In genomic region chr9:37825174-37825573, GRCh38 we compare ENCODE assay signal across 7 cellular contexts. TPM values are rescaled to one million over a fixed set of nuclear protein-coding genes. Genes with fewer than 3 reads are reported as not detected.
DNase-seq lines count a peak whose midpoint lies in the region; ATAC-seq, FAIRE-seq and TF ChIP-seq lines count a peak whose summit lies in the region.
"Not testable (repeated sequence)": the region's sequence is repeated elsewhere in the genome, so short reads cannot be mapped to it uniquely, and the experiment has no call there.

No MANE protein-coding gene starts in this region.

- 95% methylated on average over 2 of the region's 2 CpGs for WGBS in K562 (ENCODE audit: insufficient coverage, low coverage, missing lambda C conversion rate)
- WGBS in HepG2 (ENCODE audit: low lambda C conversion rate) = 98% methylated on average over 2 of the region's 2 CpGs

- BruUV-seq in A673 (replicated peaks; lab: Mats Ljungman, UMichigan) (TSS peak; percentile 1), OCI-LY7 (replicated peaks; lab: Mats Ljungman, UMichigan) (TSS peak; percentile 13), Panc1 (replicated peaks; lab: Mats Ljungman, UMichigan) (TSS peak; percentile 26), K562 (replicated peaks; lab: Mats Ljungman, UMichigan) (TSS peak; percentile 14), HepG2 (replicated peaks; lab: Mats Ljungman, UMichigan) (TSS peak; percentile 14)

- not testable (repeated sequence) for H2AFZ ChIP-seq in OCI-LY7 (ENCODE audit: low read length); K562 (ENCODE audit: low read depth, low read length); HepG2 (ENCODE audit: low read length)

- not testable (repeated sequence) for TF ChIP-seq CTCF in A673 (conservative IDR thresholded peaks at IDR 0.05; ENCODE audit: low read depth, low read length); HEK293 (tag by site-specific recombination; IDR thresholded peaks at IDR 0.05); OCI-LY7 (conservative IDR thresholded peaks at IDR 0.05; ENCODE audit: low read length); Panc1 (IDR thresholded peaks at IDR 0.05); K562 (IDR thresholded peaks at IDR 0.05 in 2 of 3, conservative IDR thresholded peaks at IDR 0.05 in 1 of 3; ENCODE audit: insufficient read depth in 2 of 3, low read depth in 1 of 3, low read length in 3 of 3); HepG2 (CRISPR knock-in tag; IDR thresholded peaks at IDR 0.05)

- not testable (repeated sequence) for H3K9me3 ChIP-seq in A673 (ENCODE audit: low read depth, low read length, poor library complexity, severe bottlenecking); HEK293 (ENCODE audit: control insufficient read depth, insufficient read depth, low read depth, low read length); OCI-LY7 (ENCODE audit: low read length); Panc1 (ENCODE audit: control insufficient read depth, insufficient read depth, low read depth, low read length); K562 (replicated peaks; ENCODE audit: control insufficient read depth, insufficient read depth, low read depth, low read length); HepG2 (ENCODE audit: low read length)

- not testable (repeated sequence) for H3K27ac ChIP-seq in A673 (ENCODE audit: low read depth, low read length, poor library complexity, severe bottlenecking); HEK293 (ENCODE audit: extremely low read depth, low read depth, low read length); OCI-LY7 (ENCODE audit: low read depth, low read length, poor library complexity, severe bottlenecking); Panc1 (ENCODE audit: low read length); K562 (ENCODE audit: extremely low read depth, low read depth, low read length); HepG2 (ENCODE audit: extremely low read length, insufficient read depth, low read length)

- not testable (repeated sequence) for DNase-seq in A673 (ENCODE audit: low spot score); GM12892 (ENCODE audit: insufficient read length); OCI-LY7 (ENCODE audit: low spot score); Panc1 (ENCODE audit: low read depth, low spot score); K562 (ENCODE audit: extremely low read depth in 1 of 4, low spot score in 3 of 4); HepG2 (ENCODE audit: low spot score)

- H3K9me1 ChIP-seq in K562 (ENCODE audit: control insufficient read depth, insufficient read depth, low read length) = not testable (repeated sequence)

- H4K20me1 ChIP-seq in OCI-LY7 (ENCODE audit: insufficient read depth, low read length); K562 (replicated peaks; ENCODE audit: control insufficient read depth, insufficient read depth, low read length); HepG2 (ENCODE audit: insufficient read depth, low read length): not testable (repeated sequence)

- H3K9me2 ChIP-seq in OCI-LY7 (ENCODE audit: insufficient read depth, low read length) = not testable (repeated sequence)

- not testable (repeated sequence) for H3K4me2 ChIP-seq in OCI-LY7 (ENCODE audit: low read length); K562 (ENCODE audit: insufficient read depth, low read length); HepG2 (ENCODE audit: low read depth, low read length)

- TF ChIP-seq RAD21 in K562 (CRISPR knock-in tag; conservative IDR thresholded peaks at IDR 0.05 in 1 of 2, IDR thresholded peaks at IDR 0.05 in 1 of 2); HepG2 (CRISPR knock-in tag; IDR thresholded peaks at IDR 0.05): not testable (repeated sequence)

- not testable (repeated sequence) for TF ChIP-seq EP300 in K562 (IDR thresholded peaks at IDR 0.05; ENCODE audit: low read length); HepG2 (IDR thresholded peaks at IDR 0.05; ENCODE audit: low read depth in 2 of 2, low read length in 2 of 2); HepG2 (CRISPR knock-in tag; IDR thresholded peaks at IDR 0.05; ENCODE audit: borderline replicate concordance)

- not testable (repeated sequence) for H3K27me3 ChIP-seq in A673 (replicated peaks; ENCODE audit: insufficient read depth, low read depth, low read length, poor library complexity); Panc1 (ENCODE audit: control insufficient read depth, insufficient read depth, low read length); K562 (ENCODE audit: control insufficient read depth in 2 of 2, insufficient read depth in 2 of 2, low read length in 2 of 2); HepG2 (ENCODE audit: control insufficient read depth in 1 of 2, insufficient read depth in 2 of 2, low read length in 2 of 2)

- not testable (repeated sequence) for H3K4me1 ChIP-seq in A673 (ENCODE audit: insufficient read depth, low read length, poor library complexity, severe bottlenecking); HEK293 (ENCODE audit: control insufficient read depth, insufficient read depth, low read length); OCI-LY7 (ENCODE audit: insufficient read depth, low read length, poor library complexity, severe bottlenecking); Panc1 (ENCODE audit: control insufficient read depth, insufficient read depth, low read length); K562 (replicated peaks in 1 of 2; ENCODE audit: control insufficient read depth in 2 of 2, insufficient read depth in 2 of 2, low read length in 2 of 2); HepG2 (ENCODE audit: insufficient read depth, low read length)

- peak; percentile 9 for FAIRE-seq in GM12892 (lab: Jason Lieb, UNC)
- FAIRE-seq in K562 (lab: Jason Lieb, UNC); HepG2 (lab: Jason Lieb, UNC): not testable (repeated sequence)

- in situ Hi-C loops in Panc1 (cut with HindIII; ENCODE audit: low pct_unique_long_range_greater_than_20kb, low sequenced_read_pairs); K562 (cut with MboI); HepG2 (cut with HindIII; ENCODE audit: extremely low pct_ligation_motif_present, low pct_unique_long_range_greater_than_20kb): not testable (repeated sequence)

- H3K36me3 ChIP-seq in A673 (ENCODE audit: insufficient read depth, low read length, poor library complexity, severe bottlenecking) (peaks cover 21% of the 10 kb centered on the region), HEK293 (ENCODE audit: control insufficient read depth in 2 of 2, insufficient read depth in 1 of 2, low read length in 2 of 2) (peaks cover 19 to 51% of the 10 kb centered on the region in 2 experiments), OCI-LY7 (ENCODE audit: insufficient read depth, low read length) (peaks cover 77% of the 10 kb centered on the region), K562 (ENCODE audit: control insufficient read depth, insufficient read depth, low read length) (peaks cover 75% of the 10 kb centered on the region), HepG2 (replicated peaks in 1 of 2; ENCODE audit: control insufficient read depth in 1 of 2, insufficient read depth in 2 of 2, low read length in 2 of 2) (peaks cover 7 to 23% of the 10 kb centered on the region in 2 experiments; a peak in 4 of 5 replicates)
- not testable (repeated sequence) for H3K36me3 ChIP-seq in Panc1 (ENCODE audit: control insufficient read depth, insufficient read depth, low read length)

- POLR2A ChIA-PET in A673 (lab: Charles Lee; ENCODE audit: low non-redundant PET); HEK293 (lab: Yijun Ruan, JAX); Panc1 (lab: Charles Lee); HepG2 (lab: Yijun Ruan, JAX): not testable (repeated sequence)
- POLR2A ChIA-PET in OCI-LY7 (lab: Charles Lee) = interaction anchor here (1.2 kb wide), 1 partner anchor 14 kb away, joined by 4 read pairs; no protein-coding TSS in a partner anchor
- POLR2A ChIA-PET in K562 (lab: Yijun Ruan, JAX) = interaction anchor here (1.0 to 1.1 kb wide), 2 partner anchors 18 to 41 kb away, joined by 3 to 5 read pairs; partner anchors contain the start of gene EXOSC3

- ATAC-seq in Panc1, K562, HepG2: not testable (repeated sequence)

- CTCF ChIA-PET in A673 (lab: Charles Lee); HEK293 (lab: Yijun Ruan, JAX); OCI-LY7 (lab: Charles Lee; ENCODE audit: unreplicated experiment); K562 (lab: Yijun Ruan, JAX; ENCODE audit: low intra/inter-chr PET ratio); HepG2 (lab: Yijun Ruan, JAX; ENCODE audit: low intra/inter-chr PET ratio, low total read pairs): not testable (repeated sequence)
- CTCF ChIA-PET in Panc1 (lab: Charles Lee) = interaction anchor here (0.7 kb wide), 1 partner anchor 37 kb away, joined by 4 read pairs; no protein-coding TSS in a partner anchor

- H3K4me3 ChIP-seq in A673 (ENCODE audit: low read depth, low read length, poor library complexity, severe bottlenecking); HEK293 (ENCODE audit: low read depth, low read length); OCI-LY7 (ENCODE audit: low read depth, low read length, poor library complexity, severe bottlenecking); Panc1 (ENCODE audit: low read depth in 2 of 2, low read length in 2 of 2); K562; HepG2 (replicated peaks in 1 of 3; ENCODE audit: insufficient read depth in 1 of 3, low read depth in 2 of 3, low read length in 3 of 3): not testable (repeated sequence)

- intact Hi-C loops in A673 (cut with micrococcal nuclease; ENCODE audit: unreplicated experiment); OCI-LY7 (cut with micrococcal nuclease; ENCODE audit: unreplicated experiment); Panc1 (cut with micrococcal nuclease; ENCODE audit: unreplicated experiment); K562 (cut with micrococcal nuclease); HepG2 (cut with micrococcal nuclease; ENCODE audit: unreplicated experiment): not testable (repeated sequence)

- H3K79me2 ChIP-seq in OCI-LY7 (ENCODE audit: insufficient read depth, low read depth, low read length); K562 (ENCODE audit: control insufficient read depth, insufficient read depth, low read length); HepG2 (ENCODE audit: insufficient read depth, low read length): not testable (repeated sequence)

- not testable (repeated sequence) for TF ChIP-seq POLR2A in GM12892 (IDR thresholded peaks at IDR 0.05; ENCODE audit: low read depth, low read length); K562 (conservative IDR thresholded peaks at IDR 0.05); HepG2 (IDR thresholded peaks at IDR 0.05; ENCODE audit: insufficient read depth in 1 of 2, low read depth in 2 of 2, low read length in 2 of 2)

- H3K9ac ChIP-seq in K562 (ENCODE audit: insufficient read depth in 1 of 2, low read depth in 2 of 2, low read length in 2 of 2); HepG2 (ENCODE audit: insufficient read depth, low read depth, low read length): not testable (repeated sequence)

RNA-seq across cellular contexts. Expression of gene DCAF10, which starts 24.6 kb away (rescaled TPM):
- total RNA-seq in A673 (2021) (24.0 and 29.9 TPM in 2 replicates), OCI-LY7 (2022) (20.8 and 24.9 TPM in 2 replicates), Panc1 (2021; ENCODE audit: unreplicated experiment) (18.5 TPM), K562 (2014; rRNA removed) (9.4 and 12.5 TPM in 2 replicates), K562 (2014; rRNA removed; fragmentation: Illumina TruSeq; extraction: Trizol) (18.8 and 21.0 TPM in 2 replicates), K562 (2015; rRNA removed; fragmentation: Illumina TruSeq; extraction: Trizol) (16.5 and 16.9 TPM in 2 replicates), K562 (2021) (21.1 and 21.4 TPM in 2 replicates), HepG2 (2016; rRNA removed; fragmentation: Illumina TruSeq; extraction: Trizol) (9.2 and 13.5 TPM in 2 replicates)
- polyA plus RNA-seq in GM12892 (2012; ENCODE audit: missing spikeins) = 11.8 TPM
- total RNA-seq in OCI-LY7 (2014; rRNA removed; shearing (Covaris generic)) = 10.9 and 12.8 TPM in 2 replicates
- polyA plus RNA-seq in Panc1 (2012; ENCODE audit: insufficient read length) = 11.4 TPM
- total RNA-seq in K562 (2011; cell fraction: chromatin; rRNA removed; ENCODE audit: low replicate concordance) = 24.3 and 38.6 TPM in 2 replicates
- total RNA-seq in K562 (2011; cell fraction: nucleolus; rRNA removed) = 17.5 and 24.1 TPM in 2 replicates
- total RNA-seq in K562 (2011; cell fraction: nucleoplasm; rRNA removed) = 29.1 and 45.7 TPM in 2 replicates
- polyA plus RNA-seq in K562 (2011; rRNA removed) (40.1 and 52.5 TPM in 2 replicates), K562 (2014; fragmentation: Illumina TruSeq; extraction: Trizol) (19.6 and 20.4 TPM in 2 replicates), K562 (2014; fragmentation: Nextera tagmentation; extraction: Ambion mirVana) (1 to 10 TPM; 6.8 to 7.4 TPM), K562 (2014; rRNA removed) (12.5 and 18.9 TPM in 2 replicates), HepG2 (2011; rRNA removed) (20.2 and 20.3 TPM in 2 replicates)
- polyA plus RNA-seq in K562 (2011; cell fraction: cytosol; rRNA removed) = 15.5 and 24.1 TPM in 2 replicates
- 22.8 and 31.0 TPM in 2 replicates for polyA plus RNA-seq in K562 (2011; cell fraction: nucleus; rRNA removed)
- 16.4 and 18.8 TPM in 2 replicates for polyA plus RNA-seq in K562 (2012)
- polyA minus RNA-seq in K562 (2011; rRNA and poly(A)+ RNA removed) = 81.9 and 89.5 TPM in 2 replicates
- polyA minus RNA-seq in K562 (2011; cell fraction: cytosol; rRNA and poly(A)+ RNA removed) = 22.8 and 24.7 TPM in 2 replicates
- 18.2 and 30.4 TPM in 2 replicates for polyA minus RNA-seq in K562 (2011; cell fraction: nucleus; rRNA and poly(A)+ RNA removed)
- 6.0 and 8.2 TPM in 2 replicates for total RNA-seq in HepG2 (2016; cell fraction: cytosol; rRNA removed; fragmentation: Illumina TruSeq; extraction: Trizol; ENCODE audit: low read depth)
- 10.4 and 11.0 TPM in 2 replicates for total RNA-seq in HepG2 (2016; cell fraction: insoluble cytoplasmic fraction; rRNA removed; fragmentation: Illumina TruSeq; extraction: Trizol)
- 16.1 and 19.8 TPM in 2 replicates for total RNA-seq in HepG2 (2016; cell fraction: membrane; rRNA removed; fragmentation: Illumina TruSeq; extraction: Trizol)
- total RNA-seq in HepG2 (2016; cell fraction: nucleus; rRNA removed; fragmentation: Illumina TruSeq; extraction: Trizol) = 7.2 and 8.2 TPM in 2 replicates
- polyA plus RNA-seq in HepG2 (2011; cell fraction: cytosol; rRNA removed) = 11.6 and 13.6 TPM in 2 replicates
- 6.9 and 9.9 TPM in 2 replicates for polyA plus RNA-seq in HepG2 (2011; cell fraction: nucleus; rRNA removed)
- 15.4 and 17.6 TPM in 2 replicates for polyA plus RNA-seq in HepG2 (2012)
- 9.8 and 10.5 TPM in 2 replicates for polyA plus RNA-seq in HepG2 (2016; cell fraction: cytosol; fragmentation: Illumina TruSeq; extraction: Trizol; ENCODE audit: low read depth)
- 11.4 and 13.3 TPM in 2 replicates for polyA plus RNA-seq in HepG2 (2016; cell fraction: insoluble cytoplasmic fraction; fragmentation: Illumina TruSeq; extraction: Trizol; ENCODE audit: low read depth)
- 15.7 and 16.5 TPM in 2 replicates for polyA plus RNA-seq in HepG2 (2016; cell fraction: membrane; fragmentation: Illumina TruSeq; extraction: Trizol; ENCODE audit: low read depth)
- 8.7 and 9.6 TPM in 2 replicates for polyA plus RNA-seq in HepG2 (2016; cell fraction: nucleus; fragmentation: Illumina TruSeq; extraction: Trizol; ENCODE audit: insufficient read depth, low read depth)
- 36.6 and 47.8 TPM in 2 replicates for polyA minus RNA-seq in HepG2 (2011; rRNA and poly(A)+ RNA removed; ENCODE audit: low replicate concordance)
- 16.3 and 18.7 TPM in 2 replicates for polyA minus RNA-seq in HepG2 (2011; cell fraction: cytosol; rRNA and poly(A)+ RNA removed)
- 19.4 and 21.5 TPM in 2 replicates for polyA minus RNA-seq in HepG2 (2011; cell fraction: nucleus; rRNA and poly(A)+ RNA removed)

RNA-seq across cellular contexts. Expression of gene EXOSC3, which starts 40.3 kb away (rescaled TPM):
- total RNA-seq in A673 (2021) = 71.9 and 89.6 TPM in 2 replicates
- polyA plus RNA-seq in GM12892 (2012; ENCODE audit: missing spikeins) = 44.3 TPM
- total RNA-seq in OCI-LY7 (2014; rRNA removed; shearing (Covaris generic)) = 82.6 and 111 TPM in 2 replicates
- total RNA-seq in OCI-LY7 (2022) = 91.8 and 103 TPM in 2 replicates
- total RNA-seq in Panc1 (2021; ENCODE audit: unreplicated experiment) = 45.3 TPM
- 36.5 TPM for polyA plus RNA-seq in Panc1 (2012; ENCODE audit: insufficient read length)
- total RNA-seq in K562 (2011; cell fraction: chromatin; rRNA removed; ENCODE audit: low replicate concordance) = 91.8 and 156 TPM in 2 replicates
- total RNA-seq in K562 (2011; cell fraction: nucleolus; rRNA removed) = 73.7 and 92.2 TPM in 2 replicates
- total RNA-seq in K562 (2011; cell fraction: nucleoplasm; rRNA removed) = 73.4 and 120 TPM in 2 replicates
- total RNA-seq in K562 (2014; rRNA removed) = 166 and 209 TPM in 2 replicates
- total RNA-seq in K562 (2014; rRNA removed; fragmentation: Illumina TruSeq; extraction: Trizol) = 130 and 137 TPM in 2 replicates
- 112 and 114 TPM in 2 replicates for total RNA-seq in K562 (2015; rRNA removed; fragmentation: Illumina TruSeq; extraction: Trizol)
- 146 and 151 TPM in 2 replicates for total RNA-seq in K562 (2021)
- 50.1 and 85.4 TPM in 2 replicates for polyA plus RNA-seq in K562 (2011; rRNA removed)
- polyA plus RNA-seq in K562 (2011; cell fraction: cytosol; rRNA removed) = 45.0 and 109 TPM in 2 replicates
- polyA plus RNA-seq in K562 (2011; cell fraction: nucleus; rRNA removed) = 35.9 and 39.2 TPM in 2 replicates
- polyA plus RNA-seq in K562 (2012) = 45.6 and 99.5 TPM in 2 replicates
- 79.3 and 90.4 TPM in 2 replicates for polyA plus RNA-seq in K562 (2014; fragmentation: Illumina TruSeq; extraction: Trizol)
- polyA plus RNA-seq in K562 (2014; fragmentation: Nextera tagmentation; extraction: Ambion mirVana) = 10 to 100 TPM; 18.5 to 29.6 TPM
- polyA plus RNA-seq in K562 (2014; rRNA removed) = 215 and 266 TPM in 2 replicates
- 93.7 and 121 TPM in 2 replicates for polyA minus RNA-seq in K562 (2011; rRNA and poly(A)+ RNA removed)
- polyA minus RNA-seq in K562 (2011; cell fraction: cytosol; rRNA and poly(A)+ RNA removed) = 28.9 and 39.3 TPM in 2 replicates
- 126 and 166 TPM in 2 replicates for polyA minus RNA-seq in K562 (2011; cell fraction: nucleus; rRNA and poly(A)+ RNA removed)
- total RNA-seq in HepG2 (2016; rRNA removed; fragmentation: Illumina TruSeq; extraction: Trizol) = 68.7 and 98.1 TPM in 2 replicates
- 16.9 and 18.1 TPM in 2 replicates for total RNA-seq in HepG2 (2016; cell fraction: cytosol; rRNA removed; fragmentation: Illumina TruSeq; extraction: Trizol; ENCODE audit: low read depth)
- total RNA-seq in HepG2 (2016; cell fraction: insoluble cytoplasmic fraction; rRNA removed; fragmentation: Illumina TruSeq; extraction: Trizol) = 74.8 and 108 TPM in 2 replicates
- total RNA-seq in HepG2 (2016; cell fraction: membrane; rRNA removed; fragmentation: Illumina TruSeq; extraction: Trizol) = 26.9 and 30.0 TPM in 2 replicates
- 36.8 and 38.1 TPM in 2 replicates for total RNA-seq in HepG2 (2016; cell fraction: nucleus; rRNA removed; fragmentation: Illumina TruSeq; extraction: Trizol)
- 12.0 and 17.5 TPM in 2 replicates for polyA plus RNA-seq in HepG2 (2011; rRNA removed)
- polyA plus RNA-seq in HepG2 (2011; cell fraction: cytosol; rRNA removed) = 17.7 and 19.6 TPM in 2 replicates
- 19.9 and 35.1 TPM in 2 replicates for polyA plus RNA-seq in HepG2 (2011; cell fraction: nucleus; rRNA removed)
- polyA plus RNA-seq in HepG2 (2012) = 20.1 and 33.0 TPM in 2 replicates
- 18.6 and 21.1 TPM in 2 replicates for polyA plus RNA-seq in HepG2 (2016; cell fraction: cytosol; fragmentation: Illumina TruSeq; extraction: Trizol; ENCODE audit: low read depth)
- 115 and 129 TPM in 2 replicates for polyA plus RNA-seq in HepG2 (2016; cell fraction: insoluble cytoplasmic fraction; fragmentation: Illumina TruSeq; extraction: Trizol; ENCODE audit: low read depth)
- 21.5 and 24.3 TPM in 2 replicates for polyA plus RNA-seq in HepG2 (2016; cell fraction: membrane; fragmentation: Illumina TruSeq; extraction: Trizol; ENCODE audit: low read depth)
- 42.9 and 51.0 TPM in 2 replicates for polyA plus RNA-seq in HepG2 (2016; cell fraction: nucleus; fragmentation: Illumina TruSeq; extraction: Trizol; ENCODE audit: insufficient read depth, low read depth)
- polyA minus RNA-seq in HepG2 (2011; rRNA and poly(A)+ RNA removed; ENCODE audit: low replicate concordance) = 22.5 and 25.4 TPM in 2 replicates
- 18.1 and 24.0 TPM in 2 replicates for polyA minus RNA-seq in HepG2 (2011; cell fraction: cytosol; rRNA and poly(A)+ RNA removed)
- 78.7 and 105 TPM in 2 replicates for polyA minus RNA-seq in HepG2 (2011; cell fraction: nucleus; rRNA and poly(A)+ RNA removed)
